In genomic region chr7:26187380-26188290, GRCh38 we compare ENCODE assay signal across 7 cellular contexts. TPM values are rescaled to one million over a fixed set of nuclear protein-coding genes. Genes with fewer than 3 reads are reported as not detected.
A peak's percentile ranks its signal among the peaks of the same experiment; 100 is the strongest.
DNase-seq lines count a peak whose midpoint lies in the region; ATAC-seq and TF ChIP-seq lines count a peak whose summit lies in the region.

No MANE protein-coding gene starts in this region.

- ATAC-seq in activated B cell treated with CpG ODN at 0.5 μM for 24 hours (ENCODE audit: low read depth) (no peak), natural killer cell (peak in 2 of 3 donors; percentile 6 to 19), GM19397 (IDR thresholded peaks at IDR 0.05; ENCODE audit: unreplicated experiment) (no peak), GM18861 (IDR thresholded peaks at IDR 0.05; ENCODE audit: unreplicated experiment) (no peak), GM18519 (IDR thresholded peaks at IDR 0.05; ENCODE audit: low FRiP score, unreplicated experiment) (no peak)

- peak overlapping the region; percentile 50 for H3K27ac Mint-ChIP-seq in activated B cell treated with CpG ODN at 0.5 μM for 24 hours
- H3K27ac Mint-ChIP-seq in natural killer cell: peak overlapping the region; percentile 100

- H3K9me3 Mint-ChIP-seq in activated B cell treated with CpG ODN at 0.5 μM for 24 hours (no peaks in the 10 kb centered on the region), natural killer cell (no peaks in the 10 kb centered on the region)

- CTCF ChIA-PET in activated B cell treated with CpG ODN at 0.5 μM for 24 hours (lab: Charles Lee): interaction anchor here (1.3 to 4.8 kb wide), 6 partner anchors 12 to 295 kb away, joined by 4 to 34 read pairs (median 6); partner anchors contain the start of genes CBX3, HNRNPA2B1 and NFE2L3

- peaks cover 76% of the 10 kb centered on the region for H3K4me1 Mint-ChIP-seq in activated B cell treated with CpG ODN at 0.5 μM for 24 hours
- H3K4me1 Mint-ChIP-seq in natural killer cell: peaks cover 85% of the 10 kb centered on the region in 2 donors

- H3K4me3 Mint-ChIP-seq in activated B cell treated with CpG ODN at 0.5 μM for 24 hours: no peak overlapping the region
- H3K4me3 Mint-ChIP-seq in natural killer cell: peak overlapping the region; percentile 22

- intact Hi-C loops in activated B cell treated with CpG ODN at 0.5 μM for 24 hours (cut with micrococcal nuclease): loop anchor here (1.0 kb wide), 1 partner anchor 10 kb away; no protein-coding TSS in a partner anchor
- intact Hi-C loops in natural killer cell (cut with micrococcal nuclease): no loop called here

- peak; percentile 39 for DNase-seq in EL
- DNase-seq in activated B cell treated with CpG ODN at 0.5 μM for 24 hours: no peak
- DNase-seq in natural killer cell: no peak

- POLR2A ChIA-PET in activated B cell treated with CpG ODN at 0.5 μM for 24 hours (lab: Charles Lee): interaction anchor here (0.9 to 3.8 kb wide), 16 partner anchors 8 to 293 kb away, joined by 3 to 42 read pairs (median 4); partner anchors contain the start of genes CBX3, HNRNPA2B1 and NFE2L3

- H3K27me3 Mint-ChIP-seq in activated B cell treated with CpG ODN at 0.5 μM for 24 hours (no peaks in the 10 kb centered on the region), natural killer cell (ENCODE audit: low read depth in 2 of 2) (no peaks in the 10 kb centered on the region)

- TF ChIP-seq EP300 in Ishikawa (IDR thresholded peaks at IDR 0.05; ENCODE audit: borderline replicate concordance): no peak

- no peak for TF ChIP-seq CTCF in activated B cell treated with CpG ODN at 0.5 μM for 24 hours (IDR thresholded peaks at IDR 0.05)
- no peak for TF ChIP-seq CTCF in natural killer cell (IDR thresholded peaks at IDR 0.05)

- TF ChIP-seq RAD21 in Ishikawa (IDR thresholded peaks at IDR 0.05; ENCODE audit: low read depth): no peak

- peaks cover 81% of the 10 kb centered on the region for H3K36me3 Mint-ChIP-seq in activated B cell treated with CpG ODN at 0.5 μM for 24 hours (ENCODE audit: low read depth)
- H3K36me3 Mint-ChIP-seq in natural killer cell: peaks cover 26% of the 10 kb centered on the region

TF ChIP-seq in Ishikawa, 13 proteins besides CTCF, POLR2A, EP300 and RAD21:
- TF ChIP-seq CEBPB (IDR thresholded peaks at IDR 0.05) (0 out of 2 replicates have a peak, but pooled peaks have one; percentile 24), USF1 (IDR thresholded peaks at IDR 0.05) (no peak), MAX (IDR thresholded peaks at IDR 0.05) (no peak), ZBTB7A (IDR thresholded peaks at IDR 0.05; ENCODE audit: low read depth) (no peak)
- TF ChIP-seq, protein P1, sequence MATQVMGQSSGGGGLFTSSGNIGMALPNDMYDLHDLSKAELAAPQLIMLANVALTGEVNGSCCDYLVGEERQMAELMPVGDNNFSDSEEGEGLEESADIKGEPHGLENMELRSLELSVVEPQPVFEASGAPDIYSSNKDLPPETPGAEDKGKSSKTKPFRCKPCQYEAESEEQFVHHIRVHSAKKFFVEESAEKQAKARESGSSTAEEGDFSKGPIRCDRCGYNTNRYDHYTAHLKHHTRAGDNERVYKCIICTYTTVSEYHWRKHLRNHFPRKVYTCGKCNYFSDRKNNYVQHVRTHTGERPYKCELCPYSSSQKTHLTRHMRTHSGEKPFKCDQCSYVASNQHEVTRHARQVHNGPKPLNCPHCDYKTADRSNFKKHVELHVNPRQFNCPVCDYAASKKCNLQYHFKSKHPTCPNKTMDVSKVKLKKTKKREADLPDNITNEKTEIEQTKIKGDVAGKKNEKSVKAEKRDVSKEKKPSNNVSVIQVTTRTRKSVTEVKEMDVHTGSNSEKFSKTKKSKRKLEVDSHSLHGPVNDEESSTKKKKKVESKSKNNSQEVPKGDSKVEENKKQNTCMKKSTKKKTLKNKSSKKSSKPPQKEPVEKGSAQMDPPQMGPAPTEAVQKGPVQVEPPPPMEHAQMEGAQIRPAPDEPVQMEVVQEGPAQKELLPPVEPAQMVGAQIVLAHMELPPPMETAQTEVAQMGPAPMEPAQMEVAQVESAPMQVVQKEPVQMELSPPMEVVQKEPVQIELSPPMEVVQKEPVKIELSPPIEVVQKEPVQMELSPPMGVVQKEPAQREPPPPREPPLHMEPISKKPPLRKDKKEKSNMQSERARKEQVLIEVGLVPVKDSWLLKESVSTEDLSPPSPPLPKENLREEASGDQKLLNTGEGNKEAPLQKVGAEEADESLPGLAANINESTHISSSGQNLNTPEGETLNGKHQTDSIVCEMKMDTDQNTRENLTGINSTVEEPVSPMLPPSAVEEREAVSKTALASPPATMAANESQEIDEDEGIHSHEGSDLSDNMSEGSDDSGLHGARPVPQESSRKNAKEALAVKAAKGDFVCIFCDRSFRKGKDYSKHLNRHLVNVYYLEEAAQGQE (IDR thresholded peaks at IDR 0.05; ENCODE audit: low read depth): no peak
TF ChIP-seq in Ishikawa: peak in this region for 1.

RNA-seq across cellular contexts. Expression of gene HNRNPA2B1, which starts 12.9 kb away (rescaled TPM):
- total RNA-seq in activated B cell treated with CpG ODN at 0.5 μM for 24 hours: 618 and 634 TPM in 2 replicates
- total RNA-seq in natural killer cell: 100 to 1,000 TPM; 473 to 627 (median 585) TPM

RNA-seq across cellular contexts. Expression of gene CBX3, which starts 13.9 kb away (rescaled TPM):
- total RNA-seq in activated B cell treated with CpG ODN at 0.5 μM for 24 hours: 123 and 125 TPM in 2 replicates
- total RNA-seq in natural killer cell: 100 to 1,000 TPM; 103 to 126 (median 109) TPM

RNA-seq across cellular contexts. Expression of gene NFE2L3, which starts 35.6 kb away (rescaled TPM):
- total RNA-seq in activated B cell treated with CpG ODN at 0.5 μM for 24 hours: 2.7 and 3.0 TPM in 2 replicates
- 1 to 10 TPM in 1 of 3 donors, under 1 TPM in 2; 0.68 to 2.0 (median 1.00) TPM for total RNA-seq in natural killer cell

Comparison
In these comparisons a context has a peak if more than half of its experiments do, and no peak if none do; other contexts are left out.
1. ATAC-seq: peak in natural killer cell (2 of 3); none in activated B cell treated with CpG ODN at 0.5 μM for 24 hours (single experiment), GM19397 (single experiment), GM18861 (single experiment) and GM18519 (single experiment).